Comparison of ENCODE assay signal across 2 cellular contexts in the genomic region with DNA sequence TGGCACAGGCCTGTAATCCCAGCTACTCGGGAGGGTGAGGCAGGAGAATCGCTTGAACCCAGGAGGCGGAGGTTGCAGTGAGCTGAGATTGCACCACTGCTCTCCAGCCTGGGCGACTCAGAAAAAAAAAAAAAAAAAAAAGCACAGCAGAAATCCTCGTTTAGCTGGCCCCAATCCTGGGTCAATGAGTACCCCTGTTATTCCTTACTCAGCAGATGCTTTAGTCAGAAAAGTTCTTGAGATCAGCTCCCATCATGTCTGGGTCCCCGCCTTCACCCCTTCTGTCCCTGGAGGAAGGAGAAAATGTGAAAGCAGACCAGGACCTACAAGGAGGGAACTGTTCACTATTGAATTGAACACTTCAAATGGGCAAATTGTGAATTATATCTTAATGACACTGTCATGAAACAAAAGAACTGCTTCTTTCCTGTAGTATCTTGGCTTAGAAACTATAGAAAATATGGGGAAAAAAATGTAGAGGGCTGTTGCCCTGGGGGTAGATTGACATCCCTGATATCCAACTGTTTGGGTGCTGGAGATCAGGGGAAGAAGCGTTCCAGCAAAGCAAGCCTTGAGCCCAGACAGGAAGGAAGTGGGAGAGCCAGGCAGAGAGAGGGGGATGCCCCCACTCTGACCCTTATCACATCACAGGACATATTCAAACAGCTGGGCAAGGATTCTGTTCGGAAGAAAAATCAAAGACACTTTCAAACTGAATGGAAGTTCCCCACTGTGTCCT.
TF ChIP-seq lines count a peak whose summit lies in the region.

No MANE protein-coding gene starts in this region.

TF ChIP-seq in HEK293, 187 proteins besides CTCF, POLR2A, EP300 and RAD21:
- TF ChIP-seq, protein P1, sequence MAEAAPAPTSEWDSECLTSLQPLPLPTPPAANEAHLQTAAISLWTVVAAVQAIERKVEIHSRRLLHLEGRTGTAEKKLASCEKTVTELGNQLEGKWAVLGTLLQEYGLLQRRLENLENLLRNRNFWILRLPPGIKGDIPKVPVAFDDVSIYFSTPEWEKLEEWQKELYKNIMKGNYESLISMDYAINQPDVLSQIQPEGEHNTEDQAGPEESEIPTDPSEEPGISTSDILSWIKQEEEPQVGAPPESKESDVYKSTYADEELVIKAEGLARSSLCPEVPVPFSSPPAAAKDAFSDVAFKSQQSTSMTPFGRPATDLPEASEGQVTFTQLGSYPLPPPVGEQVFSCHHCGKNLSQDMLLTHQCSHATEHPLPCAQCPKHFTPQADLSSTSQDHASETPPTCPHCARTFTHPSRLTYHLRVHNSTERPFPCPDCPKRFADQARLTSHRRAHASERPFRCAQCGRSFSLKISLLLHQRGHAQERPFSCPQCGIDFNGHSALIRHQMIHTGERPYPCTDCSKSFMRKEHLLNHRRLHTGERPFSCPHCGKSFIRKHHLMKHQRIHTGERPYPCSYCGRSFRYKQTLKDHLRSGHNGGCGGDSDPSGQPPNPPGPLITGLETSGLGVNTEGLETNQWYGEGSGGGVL (tag by site-specific recombination; IDR thresholded peaks at IDR 0.05): peak; percentile 40
- TF ChIP-seq MZF1 (tag by site-specific recombination; IDR thresholded peaks at IDR 0.05; ENCODE audit: borderline replicate concordance): no peak

TF ChIP-seq in HEK293T, 16 proteins besides CTCF, POLR2A, EP300 and RAD21 (continued from another document):
- TF ChIP-seq ELF4 (IDR thresholded peaks at IDR 0.05): no peak
